ENCODE assay signal across 17 cellular contexts in genomic region chr2:236936446-236936940, GRCh38.
"Had no signal": no experiment of that assay in that cellular context is flagged by ENCODE, and none has a peak within 500 bp of the region (broad histone marks: within the 10 kb centered on the region; RNA-seq: fewer than 3 reads in every experiment).

No MANE protein-coding gene starts in this region.

- H3K27ac ChIP-seq: esophagus muscularis mucosa, foreskin keratinocyte, gastroesophageal sphincter, heart right ventricle, left lung, lower lobe of right lung had no signal

- H3K4me3 ChIP-seq: esophagus muscularis mucosa, gastroesophageal sphincter, heart right ventricle, left lung, lower lobe of right lung had no signal

- H3K36me3 ChIP-seq: esophagus muscularis mucosa, gastroesophageal sphincter, heart right ventricle, left lung, lower lobe of right lung had no signal

- H3K4me1 ChIP-seq: foreskin keratinocyte, gastroesophageal sphincter, heart right ventricle had no signal

- ATAC-seq: effector memory CD8-positive, alpha-beta T cell; foreskin keratinocyte; gastroesophageal sphincter; heart right ventricle; left cardiac atrium; left lung; left ventricle myocardium superior had no signal

- H3K9me3 ChIP-seq: esophagus muscularis mucosa, gastroesophageal sphincter, heart right ventricle, left lung, lower lobe of right lung had no signal

- DNase-seq: cortex of kidney; effector CD8-positive, alpha-beta T cell; effector memory CD8-positive, alpha-beta T cell; endodermal cell; foreskin keratinocyte; heart right ventricle; hippocampal formation; immature natural killer cell; left cardiac atrium; left lung; left ventricle myocardium superior; lower lobe of right lung; mammary epithelial cell; mesendoderm; midbrain had no signal
